ENCODE assay signal across 21 cellular contexts in genomic region chr5:64457846-64458245, GRCh38. TPM values are rescaled to one million over a fixed set of nuclear protein-coding genes. Genes with fewer than 3 reads are reported as not detected.
"Had no signal": no experiment of that assay in that cellular context is flagged by ENCODE, and none has a peak within 500 bp of the region (broad histone marks: within the 10 kb centered on the region; RNA-seq: fewer than 3 reads in every experiment).

No MANE protein-coding gene starts in this region.

- H3K27me3 ChIP-seq: dorsolateral prefrontal cortex, esophagus squamous epithelium, neutrophil, right atrium auricular region, sigmoid colon, stomach, transverse colon had no signal

- H3K4me1 ChIP-seq: esophagus squamous epithelium, right atrium auricular region, sigmoid colon, stomach, transverse colon had no signal

- H3K36me3 ChIP-seq: esophagus squamous epithelium, neutrophil, right atrium auricular region, sigmoid colon, stomach, thoracic aorta, transverse colon had no signal

- H3K4me3 ChIP-seq: coronary artery, dorsolateral prefrontal cortex, esophagus squamous epithelium, mucosa of descending colon, right atrium auricular region, sigmoid colon, skin epidermis, stomach, thoracic aorta, transverse colon had no signal

- ATAC-seq: left lobe of liver; mucosa of descending colon; naive thymus-derived CD8-positive, alpha-beta T cell; stimulated activated naive B cell treated with anti-CD40 and anti-IgM and Interleukin-4, amounts not matched to agents 10 μg/mL and 1 μg/mL and 100 μg/mL, for 72 hours had no signal

- H3K9me3 ChIP-seq: esophagus squamous epithelium, neutrophil, sigmoid colon, thoracic aorta, transverse colon had no signal

- DNase-seq: dorsolateral prefrontal cortex; effector CD8-positive, alpha-beta T cell; esophagus squamous epithelium; foreskin fibroblast; mucosa of descending colon; naive thymus-derived CD8-positive, alpha-beta T cell; sigmoid colon; stimulated activated CD4-positive, alpha-beta T cell treated with anti-CD3 and anti-CD28 coated beads, Interleukin-2, amount 100 ng/mL, for 24 hours; stimulated activated CD4-positive, alpha-beta T cell treated with anti-CD3 and anti-CD28 coated beads, Interleukin-4, amount 100 ng/mL, for 4 hours; stimulated activated naive B cell treated with anti-CD40 and anti-IgM and Interleukin-4, amounts not matched to agents 10 μg/mL and 1 μg/mL and 100 μg/mL, for 72 hours; stomach; substantia nigra; transverse colon had no signal

- H3K27ac ChIP-seq: coronary artery, dorsolateral prefrontal cortex, esophagus squamous epithelium, neutrophil, right atrium auricular region, sigmoid colon, skin epidermis, stomach, thoracic aorta, transverse colon had no signal

RNA-seq across cellular contexts. Expression of gene RGS7BP, which starts 48.0 kb away (rescaled TPM):
- total RNA-seq: chondrocyte; kidney epithelial cell; naive thymus-derived CD8-positive, alpha-beta T cell had no signal
